8 cellular contexts compared by ENCODE assay signal in the genomic region with DNA sequence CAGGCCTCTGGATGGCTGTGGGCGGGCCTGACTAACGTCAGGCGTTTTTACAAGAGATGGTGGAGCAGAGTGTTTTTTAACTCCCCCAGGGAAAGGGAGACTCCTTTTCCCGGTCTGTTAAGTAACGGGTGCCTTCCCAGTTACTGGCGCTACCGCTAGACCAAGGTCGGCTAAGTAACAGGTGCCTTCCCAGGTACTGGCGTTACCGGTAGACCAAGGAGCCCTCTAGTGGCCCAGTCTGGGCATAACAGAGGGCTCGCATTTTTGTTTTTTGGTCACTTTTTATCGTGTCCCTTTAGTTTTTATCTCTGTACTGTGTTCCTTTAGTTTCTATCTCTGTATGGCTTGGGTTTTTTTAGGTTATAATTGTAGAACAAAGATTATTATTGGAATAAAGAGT. TPM values are rescaled to one million over a fixed set of nuclear protein-coding genes. Genes with fewer than 3 reads are reported as not detected.
DNase-seq lines count a peak whose midpoint lies in the region; ATAC-seq and TF ChIP-seq lines count a peak whose summit lies in the region.

No MANE protein-coding gene starts in this region.

- peaks cover 65% of the 10 kb centered on the region for H3K9me3 ChIP-seq in endodermal cell (ENCODE audit: control insufficient read depth, low read length)

- peak; percentile 75 for DNase-seq in activated CD4-positive, alpha-beta T cell treated with anti-CD3 and anti-CD28 coated beads, Interleukin-2, amount 10 ng/mL, durations not matched to agents 24 days and 14 days
- no peak for DNase-seq in activated CD4-positive, alpha-beta T cell treated with anti-CD3 and anti-CD28 coated beads, Interleukin-2, amount 50 U/mL, for 1 hour
- DNase-seq in OCI-M1 (lab: John Stamatoyannopoulos, UW) = peak; percentile 75
- peak; percentile 86 for DNase-seq in endodermal cell
- peak; percentile 59 for DNase-seq in stimulated activated CD8-positive, alpha-beta memory T cell treated with anti-CD3 and anti-CD28 coated beads, Interleukin-4, amount 100 ng/mL, for 48 hours
- DNase-seq in posterior vena cava (ENCODE audit: low spot score) = no peak

- 72 to 80% methylated on average over 9 to 12 of the region's 12 CpGs for WGBS in endodermal cell (ENCODE audit: insufficient coverage in 1 of 2, insufficient read length in 1 of 2), 2 experiments

- TF ChIP-seq CTCF in endodermal cell (conservative IDR thresholded peaks at IDR 0.05) = peak; percentile 93

- no peak overlapping the region for H3K4me3 ChIP-seq in endodermal cell (ENCODE audit: low read length)

- H3K27me3 Mint-ChIP-seq in activated CD4-positive, alpha-beta T cell treated with anti-CD3 and anti-CD28 coated beads, Interleukin-2, amount 10 ng/mL, durations not matched to agents 24 days and 14 days = no peaks in the 10 kb centered on the region
- H3K27me3 Mint-ChIP-seq in endodermal cell (ENCODE audit: insufficient read depth) = no peaks in the 10 kb centered on the region

- H3K36me3 Mint-ChIP-seq in activated CD4-positive, alpha-beta T cell treated with anti-CD3 and anti-CD28 coated beads, Interleukin-2, amount 10 ng/mL, durations not matched to agents 24 days and 14 days (ENCODE audit: low read depth) = peaks cover 74% of the 10 kb centered on the region
- peaks cover 56% of the 10 kb centered on the region for H3K36me3 Mint-ChIP-seq in endodermal cell (ENCODE audit: low read depth)

- ATAC-seq in GM18511 (IDR thresholded peaks at IDR 0.05; ENCODE audit: unreplicated experiment) = no peak
- no peak for ATAC-seq in HG02678 (IDR thresholded peaks at IDR 0.05; ENCODE audit: unreplicated experiment)

- no peaks in the 10 kb centered on the region for H3K4me1 ChIP-seq in endodermal cell (ENCODE audit: control insufficient read depth, insufficient read depth, low read length)

- H3K4me3 Mint-ChIP-seq in activated CD4-positive, alpha-beta T cell treated with anti-CD3 and anti-CD28 coated beads, Interleukin-2, amount 10 ng/mL, durations not matched to agents 24 days and 14 days = no peak overlapping the region
- H3K4me3 Mint-ChIP-seq in endodermal cell = no peak overlapping the region

- peaks cover 58% of the 10 kb centered on the region for H3K36me3 ChIP-seq in endodermal cell (ENCODE audit: control insufficient read depth, insufficient read depth, low read length)

- H3K9ac ChIP-seq in endodermal cell (ENCODE audit: extremely low read depth, low read length, poor library complexity, severe bottlenecking) = no peak overlapping the region

- intact Hi-C loops in activated CD4-positive, alpha-beta T cell treated with anti-CD3 and anti-CD28 coated beads, Interleukin-2, amount 10 ng/mL, durations not matched to agents 24 days and 14 days (cut with micrococcal nuclease) = no loop called here
- intact Hi-C loops in posterior vena cava (cut with DNase I) = loop anchor here in 1 of 2 donors (5.0 kb wide), 1 partner anchor 256 kb away; no protein-coding TSS in a partner anchor

- H3K27ac ChIP-seq in endodermal cell (ENCODE audit: low read depth, low read length) = no peak overlapping the region

- H3K27me3 ChIP-seq in endodermal cell (ENCODE audit: control insufficient read depth, insufficient read depth, low read length, poor library complexity, severe bottlenecking) = no peaks in the 10 kb centered on the region

- no peaks in the 10 kb centered on the region for H3K4me1 Mint-ChIP-seq in activated CD4-positive, alpha-beta T cell treated with anti-CD3 and anti-CD28 coated beads, Interleukin-2, amount 10 ng/mL, durations not matched to agents 24 days and 14 days
- H3K4me1 Mint-ChIP-seq in endodermal cell = no peaks in the 10 kb centered on the region

- H3K27ac Mint-ChIP-seq in activated CD4-positive, alpha-beta T cell treated with anti-CD3 and anti-CD28 coated beads, Interleukin-2, amount 10 ng/mL, durations not matched to agents 24 days and 14 days = no peak overlapping the region
- no peak overlapping the region for H3K27ac Mint-ChIP-seq in endodermal cell

- peaks cover 21% of the 10 kb centered on the region for H3K9me3 Mint-ChIP-seq in activated CD4-positive, alpha-beta T cell treated with anti-CD3 and anti-CD28 coated beads, Interleukin-2, amount 10 ng/mL, durations not matched to agents 24 days and 14 days
- peaks cover 33% of the 10 kb centered on the region for H3K9me3 Mint-ChIP-seq in endodermal cell

RNA-seq across cellular contexts. Expression of a gene that starts 10.0 kb away (rescaled TPM):
- total RNA-seq in activated CD4-positive, alpha-beta T cell treated with anti-CD3 and anti-CD28 coated beads, Interleukin-2, amount 10 ng/mL, durations not matched to agents 24 days and 14 days = 6.4 and 8.6 TPM in 2 replicates
- total RNA-seq in endodermal cell (1 to 10 TPM; 5.7 to 7.3 TPM), posterior vena cava (10 to 100 TPM in 1 of 2 donors, 1 to 10 TPM in 1; 8.9 to 10.2 TPM)
- polyA plus RNA-seq in endodermal cell (2013, experiment 1 of 2) = 5.7 TPM
- 5.2 TPM for polyA plus RNA-seq in endodermal cell (2013, experiment 2 of 2)

RNA-seq across cellular contexts. Expression of a gene that starts 17.7 kb away (rescaled TPM):
- total RNA-seq in activated CD4-positive, alpha-beta T cell treated with anti-CD3 and anti-CD28 coated beads, Interleukin-2, amount 10 ng/mL, durations not matched to agents 24 days and 14 days = 2.4 and 4.4 TPM in 2 replicates
- total RNA-seq in endodermal cell = 1 to 10 TPM; 5.2 to 9.1 TPM
- polyA plus RNA-seq in endodermal cell (2013, experiment 1 of 2) = 4.1 TPM
- polyA plus RNA-seq in endodermal cell (2013, experiment 2 of 2) = 3.7 TPM
- total RNA-seq in posterior vena cava = 10 to 100 TPM; 17.4 to 18.1 TPM

RNA-seq across cellular contexts. Expression of a gene that starts 55.5 kb away (rescaled TPM):
- total RNA-seq in activated CD4-positive, alpha-beta T cell treated with anti-CD3 and anti-CD28 coated beads, Interleukin-2, amount 10 ng/mL, durations not matched to agents 24 days and 14 days = 2.7 and 3.9 TPM in 2 replicates
- total RNA-seq in endodermal cell (10 to 100 TPM in 1 of 2 donors, 1 to 10 TPM in 1; 6.2 to 19.6 TPM), posterior vena cava (10 to 100 TPM; 10.5 to 11.5 TPM)
- 14.5 TPM for polyA plus RNA-seq in endodermal cell (2013, experiment 1 of 2)
- polyA plus RNA-seq in endodermal cell (2013, experiment 2 of 2) = 15.4 TPM

Comparison
In these comparisons a context has a peak if more than half of its experiments do, and no peak if none do; other contexts are left out.
1. DNase-seq: peak in activated CD4-positive, alpha-beta T cell treated with anti-CD3 and anti-CD28 coated beads, Interleukin-2, amount 10 ng/mL, durations not matched to agents 24 days and 14 days (single experiment), OCI-M1 (single experiment), endodermal cell (single experiment) and stimulated activated CD8-positive, alpha-beta memory T cell treated with anti-CD3 and anti-CD28 coated beads, Interleukin-4, amount 100 ng/mL, for 48 hours (single experiment); none in activated CD4-positive, alpha-beta T cell treated with anti-CD3 and anti-CD28 coated beads, Interleukin-2, amount 50 U/mL, for 1 hour (single experiment) and posterior vena cava (single experiment).